ENCODE assay signal across 24 cellular contexts in genomic region chr2:41129988-41130387, GRCh38.
DNase-seq lines count a peak whose midpoint lies in the region; ATAC-seq, FAIRE-seq and TF ChIP-seq lines count a peak whose summit lies in the region.
"Had no signal": no experiment of that assay in that cellular context is flagged by ENCODE, and none has a peak within 500 bp of the region (broad histone marks: within the 10 kb centered on the region; RNA-seq: fewer than 3 reads in every experiment).

No MANE protein-coding gene starts in this region.

- H3K4me2 ChIP-seq in A549 (no peak overlapping the region), OCI-LY3 (ENCODE audit: low read length) (peak overlapping the region; percentile 1; the same call in 1 of the 2 replicates), parathyroid adenoma (ENCODE audit: low read length) (no peak overlapping the region)
- H3K4me2 ChIP-seq: BLaER1, KMS-11, SK-N-SH had no signal

- ATAC-seq in A549 (no peak), HG02981 (IDR thresholded peaks at IDR 0.05; ENCODE audit: unreplicated experiment) (no peak)

- H3K36me3 ChIP-seq in OCI-LY3 (replicated peaks; ENCODE audit: low read depth, low read length) = no peaks in the 10 kb centered on the region
- no peaks in the 10 kb centered on the region for H3K36me3 ChIP-seq in endodermal cell (ENCODE audit: control insufficient read depth, insufficient read depth, low read length)
- no peaks in the 10 kb centered on the region for H3K36me3 ChIP-seq in parathyroid adenoma (ENCODE audit: control insufficient read depth, insufficient read depth, low read length)
- H3K36me3 ChIP-seq: BLaER1, Peyer's patch had no signal

- TF ChIP-seq EP300 in A549 (IDR thresholded peaks at IDR 0.05) = no peak

- H2AFZ ChIP-seq in OCI-LY3 (ENCODE audit: low read depth, low read length) (peak overlapping the region; percentile 87), parathyroid adenoma (peak overlapping the region; percentile 12)
- H2AFZ ChIP-seq: GM23248 had no signal

- DNase-seq in A549 (ENCODE audit: low read depth in 1 of 2, low spot score in 1 of 2) (no peak), endodermal cell (no peak), DMS53 treated with DMSO at 0.1 percent for 48 hours (lab: John Stamatoyannopoulos, UW; ENCODE audit: unreplicated experiment) (no peak)
- no peak for DNase-seq in activated CD4-positive, alpha-beta T cell treated with anti-CD3 and anti-CD28 coated beads for 1 hour
- DNase-seq: 8988T; CD4-positive, CD25-positive, alpha-beta regulatory T cell; GM23248; H7; IMR-90; NCI-H1048; NCI-H1436 treated with DMSO at 0.1 percent for 48 hours; NCI-H2107; NCI-H524 treated with DMSO at 0.1 percent for 48 hours; NCI-H774; Peyer's patch; SIG-M5; SK-N-SH had no signal

- H3K79me2 ChIP-seq in OCI-LY3 (ENCODE audit: low read length) = no peaks in the 10 kb centered on the region
- H3K79me2 ChIP-seq in parathyroid adenoma = no peaks in the 10 kb centered on the region

- TF ChIP-seq CTCF in A549 (IDR thresholded peaks at IDR 0.05) (no peak), OCI-LY3 (IDR thresholded peaks at IDR 0.05; ENCODE audit: low read depth, low read length) (no peak), endodermal cell (conservative IDR thresholded peaks at IDR 0.05) (no peak), parathyroid adenoma (IDR thresholded peaks at IDR 0.05) (no peak)

- CTCF ChIA-PET in A549 (lab: Yijun Ruan, JAX) = interaction anchor here (0.5 kb wide), 1 partner anchor 52 kb away, joined by 3 read pairs; no protein-coding TSS in a partner anchor

- WGBS in A549 (ENCODE audit: missing lambda C conversion rate) = 12% methylated on average over 3 of the region's 3 CpGs
- WGBS in endodermal cell (ENCODE audit: insufficient coverage in 1 of 2, insufficient read length in 1 of 2), 2 experiments = 84 to 88% methylated on average over 3 of the region's 3 CpGs

- H3K4me3 Mint-ChIP-seq in endodermal cell = no peak overlapping the region
- H3K4me3 Mint-ChIP-seq: CD4-positive, CD25-positive, alpha-beta regulatory T cell had no signal

- no peaks in the 10 kb centered on the region for H4K20me1 ChIP-seq in OCI-LY3 (ENCODE audit: insufficient read depth, low read length)
- H4K20me1 ChIP-seq: BLaER1 had no signal

- POLR2A ChIA-PET in A549 (lab: Yijun Ruan, JAX) = no interaction called here

- no peak overlapping the region for H3K27ac ChIP-seq in A549
- H3K27ac ChIP-seq in OCI-LY3 (ENCODE audit: low read length) = no peak overlapping the region
- peak overlapping the region; percentile 7 for H3K27ac ChIP-seq in endodermal cell (ENCODE audit: low read depth, low read length)
- H3K27ac ChIP-seq in parathyroid adenoma = no peak overlapping the region
- H3K27ac ChIP-seq: BLaER1, GM23248, KMS-11, Peyer's patch had no signal

- H3K9ac ChIP-seq in OCI-LY3 (ENCODE audit: low read length) (no peak overlapping the region), endodermal cell (ENCODE audit: extremely low read depth, low read length, poor library complexity, severe bottlenecking) (no peak overlapping the region), parathyroid adenoma (no peak overlapping the region)
- H3K9ac ChIP-seq: BLaER1, GM23248, KMS-11, SK-N-SH had no signal

- no peaks in the 10 kb centered on the region for H3K4me1 Mint-ChIP-seq in endodermal cell
- H3K4me1 Mint-ChIP-seq: CD4-positive, CD25-positive, alpha-beta regulatory T cell had no signal

- TF ChIP-seq POLR2A in A549 (IDR thresholded peaks at IDR 0.05; ENCODE audit: low read length) = no peak

- TF ChIP-seq RAD21 in A549 (conservative IDR thresholded peaks at IDR 0.05 in 1 of 2, IDR thresholded peaks at IDR 0.05 in 1 of 2) = no peak

- H3K27me3 ChIP-seq in OCI-LY3 (ENCODE audit: low read depth, low read length) (no peaks in the 10 kb centered on the region), endodermal cell (ENCODE audit: control insufficient read depth, insufficient read depth, low read length, poor library complexity, severe bottlenecking) (no peaks in the 10 kb centered on the region), parathyroid adenoma (ENCODE audit: control insufficient read depth, insufficient read depth, low read length) (no peaks in the 10 kb centered on the region)
- H3K27me3 ChIP-seq: BLaER1, Peyer's patch had no signal

- no peaks in the 10 kb centered on the region for H3K27me3 Mint-ChIP-seq in endodermal cell (ENCODE audit: insufficient read depth)
- H3K27me3 Mint-ChIP-seq: CD4-positive, CD25-positive, alpha-beta regulatory T cell had no signal

- no peak overlapping the region for H3K27ac Mint-ChIP-seq in endodermal cell

- H3K36me3 Mint-ChIP-seq in endodermal cell (ENCODE audit: low read depth) = peaks cover 3% of the 10 kb centered on the region
- H3K36me3 Mint-ChIP-seq: CD4-positive, CD25-positive, alpha-beta regulatory T cell had no signal

- H3K4me1 ChIP-seq in A549 (no peaks in the 10 kb centered on the region), OCI-LY3 (ENCODE audit: low read length) (peaks cover 8% of the 10 kb centered on the region), endodermal cell (ENCODE audit: control insufficient read depth, insufficient read depth, low read length) (no peaks in the 10 kb centered on the region), parathyroid adenoma (no peaks in the 10 kb centered on the region)
- H3K4me1 ChIP-seq: BLaER1, Peyer's patch had no signal

- H3K9me3 ChIP-seq in A549 (no peaks in the 10 kb centered on the region), OCI-LY3 (ENCODE audit: insufficient read depth, low read length) (no peaks in the 10 kb centered on the region), endodermal cell (ENCODE audit: control insufficient read depth, low read length) (peaks cover 12% of the 10 kb centered on the region), parathyroid adenoma (ENCODE audit: control insufficient read depth, low read length) (no peaks in the 10 kb centered on the region)
- H3K9me3 ChIP-seq: Peyer's patch, SK-N-SH had no signal

- H3K9me3 Mint-ChIP-seq in endodermal cell = peaks cover 14% of the 10 kb centered on the region

- H3K4me3 ChIP-seq in A549 (no peak overlapping the region), OCI-LY3 (ENCODE audit: low read length) (no peak overlapping the region), endodermal cell (ENCODE audit: low read length) (no peak overlapping the region), parathyroid adenoma (ENCODE audit: low read depth, low read length) (no peak overlapping the region)
- H3K4me3 ChIP-seq: BLaER1, GM23248, Peyer's patch had no signal

- FAIRE-seq in A549 (lab: Jason Lieb, UNC) = no peak
- FAIRE-seq: D721Med, G401.6 had no signal

TF ChIP-seq in A549, 52 proteins besides CTCF, POLR2A, EP300 and RAD21:
- TF ChIP-seq USF2 (IDR thresholded peaks at IDR 0.05) = 0 out of 2 replicates have a peak, but pooled peaks have one; percentile 35
- no peak for TF ChIP-seq HEYL (CRISPR knock-in tag; IDR thresholded peaks at IDR 0.05)
- TF ChIP-seq BCL3 (IDR thresholded peaks at IDR 0.05) = no peak
- TF ChIP-seq KDM5A (IDR thresholded peaks at IDR 0.05) = no peak
- no peak for TF ChIP-seq PHF8 (IDR thresholded peaks at IDR 0.05; ENCODE audit: borderline replicate concordance, low read depth)
- TF ChIP-seq BHLHE40 (IDR thresholded peaks at IDR 0.05; ENCODE audit: low read depth, low read length) = no peak
- no peak for TF ChIP-seq HDAC2 (IDR thresholded peaks at IDR 0.05)
- no peak for TF ChIP-seq MYC (IDR thresholded peaks at IDR 0.05; ENCODE audit: borderline replicate concordance, low read length)
